8 cellular contexts compared by ENCODE assay signal in the genomic region with DNA sequence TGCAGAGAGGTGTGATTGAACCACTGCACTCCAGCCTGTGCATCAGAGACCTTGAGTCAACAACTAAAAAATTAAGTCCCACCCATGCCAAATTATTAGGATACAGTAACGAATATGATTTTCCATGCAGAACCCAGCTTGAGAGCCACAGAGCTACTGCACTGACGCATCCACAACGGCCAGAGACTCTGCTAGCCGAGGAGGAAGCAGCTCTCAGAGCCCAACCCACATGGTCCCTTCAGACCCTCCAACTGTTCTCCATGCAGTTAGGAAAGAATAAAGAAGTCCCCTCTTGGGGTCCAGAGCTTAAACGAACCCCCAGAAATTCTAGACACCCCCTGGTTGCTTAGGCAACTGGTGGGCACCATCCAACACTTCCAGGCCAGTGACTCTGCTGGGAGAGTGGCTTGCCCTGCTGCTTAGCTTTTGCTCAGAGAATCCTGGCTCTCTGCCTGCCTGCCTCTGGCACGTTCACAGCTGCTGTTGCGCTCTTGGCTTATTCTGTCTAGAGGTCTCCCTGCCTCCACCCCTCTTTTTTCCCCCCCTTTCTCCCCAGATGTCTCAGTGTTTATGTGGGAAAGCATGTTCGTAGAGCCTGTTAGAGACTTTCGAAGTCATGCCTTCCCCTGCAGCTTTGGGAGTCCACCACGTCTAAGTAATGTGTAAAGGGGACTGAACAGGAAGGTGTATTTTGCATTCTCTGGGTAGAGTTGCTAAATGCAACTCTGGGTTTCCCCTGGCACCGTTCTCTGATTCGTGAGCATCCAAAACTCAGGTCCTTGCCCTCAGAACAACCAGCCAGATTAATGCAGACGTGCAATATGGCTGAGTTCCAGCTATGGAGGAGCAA. TPM values are rescaled to one million over a fixed set of nuclear protein-coding genes. Genes with fewer than 3 reads are reported as not detected.
A peak's percentile ranks its signal among the peaks of the same experiment; 100 is the strongest.
DNase-seq lines count a peak whose midpoint lies in the region; ATAC-seq, FAIRE-seq and TF ChIP-seq lines count a peak whose summit lies in the region.

No MANE protein-coding gene starts in this region.

- no peak for TF ChIP-seq EP300 in HepG2 (IDR thresholded peaks at IDR 0.05; ENCODE audit: low read depth in 2 of 2, low read length in 2 of 2)
- TF ChIP-seq EP300 in HepG2 (CRISPR knock-in tag; IDR thresholded peaks at IDR 0.05; ENCODE audit: borderline replicate concordance), result no peak

- peak in 6 of 7 donors; percentile 45 to 73 (median 57) for DNase-seq in adrenal gland
- DNase-seq in HepG2 (ENCODE audit: low spot score), result no peak
- no peak for DNase-seq in activated CD4-positive, alpha-beta memory T cell treated with anti-CD3 and anti-CD28 coated beads, Interleukin-2, amount 10 ng/mL, durations not matched to agents 7 days and 5 days
- DNase-seq in stimulated activated effector memory CD8-positive, alpha-beta T cell treated with anti-CD3 and anti-CD28 coated beads, Interleukin-12 subunit alpha, Interleukin-12 subunit beta, amount 100 ng/mL, for 72 hours (ENCODE audit: low spot score in 2 of 2), result no peak
- DNase-seq in CD4-positive, alpha-beta T cell, result no peak
- no peak for DNase-seq in midbrain (lab: John Stamatoyannopoulos, UW)

- POLR2A ChIA-PET in HepG2 (lab: Yijun Ruan, JAX), result no interaction called here
- POLR2A ChIA-PET in activated CD4-positive, alpha-beta memory T cell treated with anti-CD3 and anti-CD28 coated beads, Interleukin-2, amount 10 ng/mL, durations not matched to agents 7 days and 5 days (lab: Charles Lee), result interaction anchor here (0.6 kb wide), 1 partner anchor 23 kb away, joined by 3 read pairs; no protein-coding TSS in a partner anchor
- POLR2A ChIA-PET in CD4-positive, alpha-beta T cell (lab: Charles Lee), result interaction anchor here (1.0 kb wide), 1 partner anchor 20 kb away, joined by 3 read pairs; no protein-coding TSS in a partner anchor

- H3K36me3 Mint-ChIP-seq in activated CD4-positive, alpha-beta memory T cell treated with anti-CD3 and anti-CD28 coated beads, Interleukin-2, amount 10 ng/mL, durations not matched to agents 7 days and 5 days (ENCODE audit: low read depth), result no peaks in the 10 kb centered on the region
- no peaks in the 10 kb centered on the region for H3K36me3 Mint-ChIP-seq in stimulated activated effector memory CD8-positive, alpha-beta T cell treated with anti-CD3 and anti-CD28 coated beads, Interleukin-12 subunit alpha, Interleukin-12 subunit beta, amount 100 ng/mL, for 72 hours
- H3K36me3 Mint-ChIP-seq in CD4-positive, alpha-beta T cell (ENCODE audit: low read depth), result no peaks in the 10 kb centered on the region

- H3K27me3 ChIP-seq in adrenal gland, result no peaks in the 10 kb centered on the region
- peaks cover 0 to 9% of the 10 kb centered on the region in 2 experiments; a peak in 2 of 5 replicates for H3K27me3 ChIP-seq in HepG2 (ENCODE audit: control insufficient read depth in 1 of 2, insufficient read depth in 2 of 2, low read length in 2 of 2)
- H3K27me3 ChIP-seq in CD4-positive, alpha-beta T cell (ENCODE audit: control insufficient read depth, insufficient read depth, low read length), result no peaks in the 10 kb centered on the region

- H3K4me1 ChIP-seq in adrenal gland (replicated peaks in 1 of 2) (peaks cover 0 to 16% of the 10 kb centered on the region in 2 donors), HepG2 (ENCODE audit: insufficient read depth, low read length) (peaks cover 15% of the 10 kb centered on the region)

- H3K4me1 Mint-ChIP-seq in activated CD4-positive, alpha-beta memory T cell treated with anti-CD3 and anti-CD28 coated beads, Interleukin-2, amount 10 ng/mL, durations not matched to agents 7 days and 5 days, result no peaks in the 10 kb centered on the region
- peaks cover under 1% of the 10 kb centered on the region for H3K4me1 Mint-ChIP-seq in stimulated activated effector memory CD8-positive, alpha-beta T cell treated with anti-CD3 and anti-CD28 coated beads, Interleukin-12 subunit alpha, Interleukin-12 subunit beta, amount 100 ng/mL, for 72 hours
- no peaks in the 10 kb centered on the region for H3K4me1 Mint-ChIP-seq in CD4-positive, alpha-beta T cell (ENCODE audit: low read depth)

- CTCF ChIA-PET in HepG2 (lab: Yijun Ruan, JAX; ENCODE audit: low intra/inter-chr PET ratio, low total read pairs), result no interaction called here
- CTCF ChIA-PET in activated CD4-positive, alpha-beta memory T cell treated with anti-CD3 and anti-CD28 coated beads, Interleukin-2, amount 10 ng/mL, durations not matched to agents 7 days and 5 days (lab: Charles Lee), result no interaction called here
- CTCF ChIA-PET in CD4-positive, alpha-beta T cell (lab: Charles Lee), result no interaction called here

- H3K36me3 ChIP-seq in adrenal gland (replicated peaks in 1 of 2) (no peaks in the 10 kb centered on the region), HepG2 (replicated peaks in 1 of 2; ENCODE audit: control insufficient read depth in 1 of 2, insufficient read depth in 2 of 2, low read length in 2 of 2) (no peaks in the 10 kb centered on the region)

- TF ChIP-seq RAD21 in HepG2 (CRISPR knock-in tag; IDR thresholded peaks at IDR 0.05), result no peak

- H3K4me3 Mint-ChIP-seq in activated CD4-positive, alpha-beta memory T cell treated with anti-CD3 and anti-CD28 coated beads, Interleukin-2, amount 10 ng/mL, durations not matched to agents 7 days and 5 days, result no peak overlapping the region
- no peak overlapping the region for H3K4me3 Mint-ChIP-seq in stimulated activated effector memory CD8-positive, alpha-beta T cell treated with anti-CD3 and anti-CD28 coated beads, Interleukin-12 subunit alpha, Interleukin-12 subunit beta, amount 100 ng/mL, for 72 hours
- no peak overlapping the region for H3K4me3 Mint-ChIP-seq in CD4-positive, alpha-beta T cell

- peak overlapping the region; percentile 26; the same call in 1 of the 2 replicates for H3K4me2 ChIP-seq in HepG2 (ENCODE audit: low read depth, low read length)

- no peak overlapping the region for H3K9ac ChIP-seq in HepG2 (ENCODE audit: insufficient read depth, low read depth, low read length)

- in situ Hi-C loops in HepG2 (cut with HindIII; ENCODE audit: extremely low pct_ligation_motif_present, low pct_unique_long_range_greater_than_20kb), result no loop called here

- intact Hi-C loops in adrenal gland (cut with DNase I), result no loop called here
- intact Hi-C loops in HepG2 (cut with micrococcal nuclease; ENCODE audit: unreplicated experiment), result no loop called here
- intact Hi-C loops in CD4-positive, alpha-beta T cell (cut with DNase I, micrococcal nuclease), result no loop called here

- peaks cover 11% of the 10 kb centered on the region for H3K27me3 Mint-ChIP-seq in activated CD4-positive, alpha-beta memory T cell treated with anti-CD3 and anti-CD28 coated beads, Interleukin-2, amount 10 ng/mL, durations not matched to agents 7 days and 5 days
- H3K27me3 Mint-ChIP-seq in CD4-positive, alpha-beta T cell, result no peaks in the 10 kb centered on the region

- H3K9me3 Mint-ChIP-seq in activated CD4-positive, alpha-beta memory T cell treated with anti-CD3 and anti-CD28 coated beads, Interleukin-2, amount 10 ng/mL, durations not matched to agents 7 days and 5 days, result no peaks in the 10 kb centered on the region
- H3K9me3 Mint-ChIP-seq in stimulated activated effector memory CD8-positive, alpha-beta T cell treated with anti-CD3 and anti-CD28 coated beads, Interleukin-12 subunit alpha, Interleukin-12 subunit beta, amount 100 ng/mL, for 72 hours, result no peaks in the 10 kb centered on the region
- no peaks in the 10 kb centered on the region for H3K9me3 Mint-ChIP-seq in CD4-positive, alpha-beta T cell

- TF ChIP-seq CTCF in adrenal gland (IDR thresholded peaks at IDR 0.05) (no peak), HepG2 (CRISPR knock-in tag; IDR thresholded peaks at IDR 0.05) (no peak)
- no peak for TF ChIP-seq CTCF in CD4-positive, alpha-beta T cell (IDR thresholded peaks at IDR 0.05)

- TF ChIP-seq POLR2A in adrenal gland (IDR thresholded peaks at IDR 0.05) (no peak), HepG2 (IDR thresholded peaks at IDR 0.05; ENCODE audit: insufficient read depth in 1 of 2, low read depth in 2 of 2, low read length in 2 of 2) (no peak)

- H3K27ac Mint-ChIP-seq in activated CD4-positive, alpha-beta memory T cell treated with anti-CD3 and anti-CD28 coated beads, Interleukin-2, amount 10 ng/mL, durations not matched to agents 7 days and 5 days, result no peak overlapping the region
- no peak overlapping the region for H3K27ac Mint-ChIP-seq in stimulated activated effector memory CD8-positive, alpha-beta T cell treated with anti-CD3 and anti-CD28 coated beads, Interleukin-12 subunit alpha, Interleukin-12 subunit beta, amount 100 ng/mL, for 72 hours
- no peak overlapping the region for H3K27ac Mint-ChIP-seq in CD4-positive, alpha-beta T cell

- no peak overlapping the region for H3K27ac ChIP-seq in adrenal gland
- H3K27ac ChIP-seq in HepG2 (ENCODE audit: extremely low read length, insufficient read depth, low read length), result no peak overlapping the region
- no peak overlapping the region for H3K27ac ChIP-seq in CD4-positive, alpha-beta T cell (ENCODE audit: low read depth, low read length)

- no peaks in the 10 kb centered on the region for H3K79me2 ChIP-seq in HepG2 (ENCODE audit: insufficient read depth, low read length)

- H3K4me3 ChIP-seq in adrenal gland, result no peak overlapping the region
- H3K4me3 ChIP-seq in HepG2 (replicated peaks in 1 of 3; ENCODE audit: insufficient read depth in 1 of 3, low read depth in 2 of 3, low read length in 3 of 3), result no peak overlapping the region

- ATAC-seq in GM18870 (IDR thresholded peaks at IDR 0.05; ENCODE audit: unreplicated experiment), result peak; percentile 63
- ATAC-seq in HG03045 (IDR thresholded peaks at IDR 0.05; ENCODE audit: unreplicated experiment), result peak; percentile 72
- peak; percentile 73 for ATAC-seq in HepG2
- ATAC-seq in stimulated activated effector memory CD8-positive, alpha-beta T cell treated with anti-CD3 and anti-CD28 coated beads, Interleukin-12 subunit alpha, Interleukin-12 subunit beta, amount 100 ng/mL, for 72 hours, result no peak
- ATAC-seq in CD4-positive, alpha-beta T cell (ENCODE audit: poor library complexity), result no peak

- H4K20me1 ChIP-seq in HepG2 (ENCODE audit: insufficient read depth, low read length), result no peaks in the 10 kb centered on the region

- no peak for FAIRE-seq in HepG2 (lab: Jason Lieb, UNC)

- no peak overlapping the region for H2AFZ ChIP-seq in HepG2 (ENCODE audit: low read length)

- H3K9me3 ChIP-seq in adrenal gland (replicated peaks in 1 of 3) (no peaks in the 10 kb centered on the region), HepG2 (ENCODE audit: low read length) (no peaks in the 10 kb centered on the region)
- H3K9me3 ChIP-seq in CD4-positive, alpha-beta T cell (ENCODE audit: control insufficient read depth, low read length), result no peaks in the 10 kb centered on the region

- BruUV-seq in HepG2 (replicated peaks; lab: Mats Ljungman, UMichigan), result no TSS peak

- 24 to 51% (median 37%) methylated on average over 13 of the region's 13 CpGs for WGBS in adrenal gland, 4 donors
- 25% methylated on average over 13 of the region's 13 CpGs for WGBS in HepG2 (ENCODE audit: low lambda C conversion rate)

RNA-seq across cellular contexts. Expression of gene SP3, which starts 26.0 kb away (rescaled TPM):
- total RNA-seq in adrenal gland (100 to 1,000 TPM in 1 of 8 donors, 10 to 100 TPM in 7; 50.5 to 118 (median 56.4) TPM), HepG2 (2016; rRNA removed; fragmentation: Illumina TruSeq; extraction: Trizol) (132 and 171 TPM in 2 replicates)
- polyA plus RNA-seq in adrenal gland (10 to 100 TPM in 1 of 3 donors, 1 to 10 TPM in 2; 8.9 to 42.5 (median 10.0) TPM), HepG2 (2011; rRNA removed) (53.9 and 57.3 TPM in 2 replicates)
- 46.7 and 54.6 TPM in 2 replicates for total RNA-seq in HepG2 (2016; cell fraction: cytosol; rRNA removed; fragmentation: Illumina TruSeq; extraction: Trizol; ENCODE audit: low read depth)
- 129 and 171 TPM in 2 replicates for total RNA-seq in HepG2 (2016; cell fraction: insoluble cytoplasmic fraction; rRNA removed; fragmentation: Illumina TruSeq; extraction: Trizol)
- 117 and 137 TPM in 2 replicates for total RNA-seq in HepG2 (2016; cell fraction: membrane; rRNA removed; fragmentation: Illumina TruSeq; extraction: Trizol)
- total RNA-seq in HepG2 (2016; cell fraction: nucleus; rRNA removed; fragmentation: Illumina TruSeq; extraction: Trizol), result 111 and 118 TPM in 2 replicates
- 24.5 and 38.2 TPM in 2 replicates for polyA plus RNA-seq in HepG2 (2011; cell fraction: cytosol; rRNA removed)
- polyA plus RNA-seq in HepG2 (2011; cell fraction: nucleus; rRNA removed), result 29.7 TPM in 2 replicates
- 42.0 and 48.0 TPM in 2 replicates for polyA plus RNA-seq in HepG2 (2012)
- 5.3 and 5.5 TPM in 2 replicates for polyA plus RNA-seq in HepG2 (2016; cell fraction: cytosol; fragmentation: Illumina TruSeq; extraction: Trizol; ENCODE audit: low read depth)
- polyA plus RNA-seq in HepG2 (2016; cell fraction: insoluble cytoplasmic fraction; fragmentation: Illumina TruSeq; extraction: Trizol; ENCODE audit: low read depth), result 79.1 and 85.5 TPM in 2 replicates
- 24.8 and 28.9 TPM in 2 replicates for polyA plus RNA-seq in HepG2 (2016; cell fraction: membrane; fragmentation: Illumina TruSeq; extraction: Trizol; ENCODE audit: low read depth)
- 51.2 and 54.9 TPM in 2 replicates for polyA plus RNA-seq in HepG2 (2016; cell fraction: nucleus; fragmentation: Illumina TruSeq; extraction: Trizol; ENCODE audit: insufficient read depth, low read depth)
- 45.0 and 74.0 TPM in 2 replicates for polyA minus RNA-seq in HepG2 (2011; rRNA and poly(A)+ RNA removed; ENCODE audit: low replicate concordance)
- 67.2 and 72.9 TPM in 2 replicates for polyA minus RNA-seq in HepG2 (2011; cell fraction: cytosol; rRNA and poly(A)+ RNA removed)
- polyA minus RNA-seq in HepG2 (2011; cell fraction: nucleus; rRNA and poly(A)+ RNA removed), result 202 and 214 TPM in 2 replicates
- 10 to 100 TPM; 94.9 to 96.9 TPM for total RNA-seq in activated CD4-positive, alpha-beta memory T cell treated with anti-CD3 and anti-CD28 coated beads, Interleukin-2, amount 10 ng/mL, durations not matched to agents 7 days and 5 days
- total RNA-seq in CD4-positive, alpha-beta T cell, result 100 to 1,000 TPM; 159 to 166 TPM

Comparison
In these comparisons a context has a peak if more than half of its experiments do, and no peak if none do; other contexts are left out.
1. ATAC-seq: peak in GM18870 (single experiment), HG03045 (single experiment) and HepG2 (single experiment); none in stimulated activated effector memory CD8-positive, alpha-beta T cell treated with anti-CD3 and anti-CD28 coated beads, Interleukin-12 subunit alpha, Interleukin-12 subunit beta, amount 100 ng/mL, for 72 hours (single experiment) and CD4-positive, alpha-beta T cell (single experiment).
2. DNase-seq: peak in adrenal gland (6 of 7); none in HepG2 (single experiment), activated CD4-positive, alpha-beta memory T cell treated with anti-CD3 and anti-CD28 coated beads, Interleukin-2, amount 10 ng/mL, durations not matched to agents 7 days and 5 days (single experiment), stimulated activated effector memory CD8-positive, alpha-beta T cell treated with anti-CD3 and anti-CD28 coated beads, Interleukin-12 subunit alpha, Interleukin-12 subunit beta, amount 100 ng/mL, for 72 hours (0 of 2), CD4-positive, alpha-beta T cell (0 of 10) and midbrain (single experiment).